ENCODE assay signal across 25 cellular contexts in genomic region chr13:98068511-98068910, GRCh38.
A peak's percentile ranks its signal among the peaks of the same experiment; 100 is the strongest.
DNase-seq lines count a peak whose midpoint lies in the region; ATAC-seq and TF ChIP-seq lines count a peak whose summit lies in the region.
"Had no signal": no experiment of that assay in that cellular context is flagged by ENCODE, and none has a peak within 500 bp of the region (broad histone marks: within the 10 kb centered on the region; RNA-seq: fewer than 3 reads in every experiment).

No MANE protein-coding gene starts in this region.

- H3K9ac ChIP-seq in neural progenitor cell: no peak overlapping the region

- H4K20me1 ChIP-seq in neural progenitor cell (ENCODE audit: low read depth): no peaks in the 10 kb centered on the region

- no peak overlapping the region for H3K4me3 Mint-ChIP-seq in neural progenitor cell
- H3K4me3 Mint-ChIP-seq: activated CD8-positive, alpha-beta T cell treated with anti-CD3 and anti-CD28 coated beads, Interleukin-2, amount 10 ng/mL, durations not matched to agents 7 days and 5 days; activated naive CD4-positive, alpha-beta T cell treated with anti-CD3 and anti-CD28 coated beads, Interleukin-2, amount 50 U/mL, for 24 hours; activated T-cell treated with anti-CD3 and anti-CD28 coated beads, Interleukin-2, amount 50 U/mL, for 24 hours; T-helper 2 cell treated with Interferon-gamma antibody and Interleukin-4, amounts not matched to agents 5 μg/mL and 100 μg/mL, for 36 hours had no signal

- no peaks in the 10 kb centered on the region for H3K4me1 Mint-ChIP-seq in neural progenitor cell
- H3K4me1 Mint-ChIP-seq: activated naive CD4-positive, alpha-beta T cell treated with anti-CD3 and anti-CD28 coated beads, Interleukin-2, amount 50 U/mL, for 24 hours had no signal

- peak overlapping the region; percentile 89 for H2AFZ ChIP-seq in neural progenitor cell (replicated peaks)

- H3K79me2 ChIP-seq in neural progenitor cell (ENCODE audit: low read depth): no peaks in the 10 kb centered on the region

- no peaks in the 10 kb centered on the region for H3K9me3 ChIP-seq in neural progenitor cell (ENCODE audit: low read depth)
- H3K9me3 ChIP-seq: psoas muscle, SJSA1 had no signal

- H3K27me3 Mint-ChIP-seq in neural progenitor cell (ENCODE audit: insufficient read depth, low read depth): no peaks in the 10 kb centered on the region

- no peak overlapping the region for H3K4me3 ChIP-seq in neural progenitor cell
- H3K4me3 ChIP-seq: psoas muscle, SJSA1 had no signal

- no peak for ATAC-seq in HG02798 (IDR thresholded peaks at IDR 0.05; ENCODE audit: poor library complexity, unreplicated experiment)
- ATAC-seq: activated CD8-positive, alpha-beta T cell treated with anti-CD3 and anti-CD28 coated beads, Interleukin-2, amount 10 ng/mL, durations not matched to agents 7 days and 5 days; PC-3; psoas muscle had no signal

- peak; percentile 60 for DNase-seq in DMS53 (lab: John Stamatoyannopoulos, UW)
- DNase-seq in DMS53 treated with DMSO at 0.1 percent for 48 hours (lab: John Stamatoyannopoulos, UW; ENCODE audit: unreplicated experiment): no peak
- DNase-seq in NCI-H2227 treated with DMSO at 0.1 percent for 48 hours (lab: John Stamatoyannopoulos, UW): peak; percentile 33
- DNase-seq in epithelial cell of prostate (ENCODE audit: low read depth, low spot score): no peak
- DNase-seq in neural progenitor cell (ENCODE audit: low spot score): no peak
- DNase-seq in T1000 (lab: John Stamatoyannopoulos, UW): no peak
- DNase-seq in COR-L47 (lab: John Stamatoyannopoulos, UW): no peak
- DNase-seq: activated CD8-positive, alpha-beta T cell treated with anti-CD3 and anti-CD28 coated beads, Interleukin-2, amount 10 ng/mL, durations not matched to agents 7 days and 5 days; activated T-cell treated with anti-CD3 and anti-CD28 coated beads, Interleukin-2, amount 50 U/mL, for 24 hours; GDM1; HCEC 1CT; hypothalamus; KBM-7; MV-4-11; NCI-H1930; NCI-H526; PC-3; psoas muscle; stimulated activated CD4-positive, alpha-beta T cell treated with anti-CD3 and anti-CD28 coated beads, Interleukin-4, amount 100 ng/mL, for 24 hours had no signal

- H3F3A ChIP-seq in neural progenitor cell (ENCODE audit: low read depth): no peaks in the 10 kb centered on the region

- no peaks in the 10 kb centered on the region for H3K36me3 Mint-ChIP-seq in neural progenitor cell
- H3K36me3 Mint-ChIP-seq: activated naive CD4-positive, alpha-beta T cell treated with anti-CD3 and anti-CD28 coated beads, Interleukin-2, amount 50 U/mL, for 24 hours had no signal

- H3K9me3 Mint-ChIP-seq in neural progenitor cell: peaks cover 8% of the 10 kb centered on the region
- H3K9me3 Mint-ChIP-seq: activated naive CD4-positive, alpha-beta T cell treated with anti-CD3 and anti-CD28 coated beads, Interleukin-2, amount 50 U/mL, for 24 hours; activated T-cell treated with anti-CD3 and anti-CD28 coated beads, Interleukin-2, amount 50 U/mL, for 24 hours; T-helper 2 cell treated with Interferon-gamma antibody and Interleukin-4, amounts not matched to agents 5 μg/mL and 100 μg/mL, for 36 hours had no signal

- H3K4me2 ChIP-seq in neural progenitor cell: no peak overlapping the region

- no peaks in the 10 kb centered on the region for H3K4me1 ChIP-seq in neural progenitor cell
- H3K4me1 ChIP-seq: psoas muscle, SJSA1 had no signal

- H3K27me3 ChIP-seq in neural progenitor cell: no peaks in the 10 kb centered on the region
- H3K27me3 ChIP-seq: SJSA1 had no signal

- H3K27ac Mint-ChIP-seq in neural progenitor cell: no peak overlapping the region
- H3K27ac Mint-ChIP-seq: activated CD8-positive, alpha-beta T cell treated with anti-CD3 and anti-CD28 coated beads, Interleukin-2, amount 10 ng/mL, durations not matched to agents 7 days and 5 days; activated naive CD4-positive, alpha-beta T cell treated with anti-CD3 and anti-CD28 coated beads, Interleukin-2, amount 50 U/mL, for 24 hours; activated T-cell treated with anti-CD3 and anti-CD28 coated beads, Interleukin-2, amount 50 U/mL, for 24 hours; T-helper 2 cell treated with Interferon-gamma antibody and Interleukin-4, amounts not matched to agents 5 μg/mL and 100 μg/mL, for 36 hours had no signal

- TF ChIP-seq CTCF in neural progenitor cell (IDR thresholded peaks at IDR 0.05): no peak

- no peaks in the 10 kb centered on the region for H3K36me3 ChIP-seq in neural progenitor cell
- H3K36me3 ChIP-seq: SJSA1 had no signal

- H3K27ac ChIP-seq in epithelial cell of prostate (peak overlapping the region; percentile 28), neural progenitor cell (no peak overlapping the region)
- H3K27ac ChIP-seq: 22Rv1, HL-60, psoas muscle, SJSA1 had no signal

Comparison
In these comparisons a context has a peak if more than half of its experiments do, and no peak if none do; other contexts are left out.
1. DNase-seq: peak in DMS53 (single experiment) and NCI-H2227 treated with DMSO at 0.1 percent for 48 hours (single experiment); none in DMS53 treated with DMSO at 0.1 percent for 48 hours (single experiment), epithelial cell of prostate (single experiment), neural progenitor cell (single experiment), T1000 (single experiment) and COR-L47 (single experiment).